ENCODE assay signal across 8 cellular contexts in genomic region chr15:45457641-45458539, GRCh38.
DNase-seq lines count a peak whose midpoint lies in the region; ATAC-seq and TF ChIP-seq lines count a peak whose summit lies in the region.

No MANE protein-coding gene starts in this region.

- DNase-seq in DMS 273 treated with DMSO at 0.1 percent for 48 hours (lab: John Stamatoyannopoulos, UW) (peak; percentile 57), Karpas-422 (peak; percentile 97), RPMI7951 (ENCODE audit: low read depth) (peak; percentile 81), foreskin fibroblast (peak; percentile 52 to 89), suprapubic skin (ENCODE audit: low spot score in 2 of 2) (peak in 1 of 2 donors; percentile 79)
- peak; percentile 41 for DNase-seq in activated T-helper 9 cell treated with anti-CD3 and anti-CD28 coated beads, Interleukin-2, amount 50 U/mL, for 16 hours (ENCODE audit: low read depth)

- TF ChIP-seq POLR2A in suprapubic skin (IDR thresholded peaks at IDR 0.05) = no peak

- H3K4me1 ChIP-seq in Karpas-422 (ENCODE audit: low read length) = peaks cover 15% of the 10 kb centered on the region
- peaks cover 15% of the 10 kb centered on the region for H3K4me1 ChIP-seq in neuron (ENCODE audit: insufficient read depth, low read length)
- H3K4me1 ChIP-seq in suprapubic skin = peaks cover 26% of the 10 kb centered on the region

- H4K20me1 ChIP-seq in Karpas-422 (ENCODE audit: insufficient read depth, low read depth, low read length) = no peaks in the 10 kb centered on the region

- H3K9me2 ChIP-seq in Karpas-422 (replicated peaks; ENCODE audit: insufficient read depth, low read length) = no peaks in the 10 kb centered on the region

- peak overlapping the region; percentile 65 for H3K27ac ChIP-seq in Karpas-422 (ENCODE audit: low read length)
- peak overlapping the region; percentile 27 for H3K27ac ChIP-seq in suprapubic skin

- under 1% methylated on average over 17 of the region's 17 CpGs for WGBS in suprapubic skin

- no peak for TF ChIP-seq EP300 in suprapubic skin (IDR thresholded peaks at IDR 0.05)

- TF ChIP-seq CTCF in foreskin fibroblast (IDR thresholded peaks at IDR 0.05; ENCODE audit: low read depth, low read length) (peak; percentile 46), suprapubic skin (IDR thresholded peaks at IDR 0.05) (peak; percentile 65 to 77)

- no peaks in the 10 kb centered on the region for H3K79me2 ChIP-seq in Karpas-422 (ENCODE audit: low read length)

- H3K36me3 ChIP-seq in Karpas-422 (ENCODE audit: insufficient read depth, low read length) (no peaks in the 10 kb centered on the region), neuron (ENCODE audit: insufficient read depth, low read length) (no peaks in the 10 kb centered on the region), suprapubic skin (no peaks in the 10 kb centered on the region)

- peak overlapping the region; percentile 85 for H2AFZ ChIP-seq in Karpas-422 (ENCODE audit: low read length)
- no peak overlapping the region for H2AFZ ChIP-seq in neuron (ENCODE audit: low read depth, low read length)

- peak overlapping the region; percentile 64 for H3K9ac ChIP-seq in Karpas-422 (ENCODE audit: low read length)

- H3K9me3 ChIP-seq in Karpas-422 (ENCODE audit: low read length) (no peaks in the 10 kb centered on the region; the same call in 1 of the 2 replicates), neuron (ENCODE audit: low read length) (no peaks in the 10 kb centered on the region), suprapubic skin (no peaks in the 10 kb centered on the region)

- peak overlapping the region; percentile 99 for H3K4me2 ChIP-seq in Karpas-422 (ENCODE audit: low read depth, low read length, poor library complexity, severe bottlenecking)

- ATAC-seq in GM21737 (IDR thresholded peaks at IDR 0.05; ENCODE audit: unreplicated experiment) = peak; percentile 51

- no peaks in the 10 kb centered on the region for H3K27me3 ChIP-seq in Karpas-422 (ENCODE audit: low read length)
- H3K27me3 ChIP-seq in neuron (ENCODE audit: insufficient read depth, low read length) = no peaks in the 10 kb centered on the region
- no peaks in the 10 kb centered on the region for H3K27me3 ChIP-seq in suprapubic skin

- H3K4me3 ChIP-seq in Karpas-422 (ENCODE audit: low read length) (peak overlapping the region; percentile 73), foreskin fibroblast (ENCODE audit: low read depth in 1 of 2, low read length in 2 of 2) (peak overlapping the region; percentile 48 to 72), neuron (ENCODE audit: low read length) (peak overlapping the region; percentile 28), suprapubic skin (peak overlapping the region; percentile 49)
